In the genomic region with DNA sequence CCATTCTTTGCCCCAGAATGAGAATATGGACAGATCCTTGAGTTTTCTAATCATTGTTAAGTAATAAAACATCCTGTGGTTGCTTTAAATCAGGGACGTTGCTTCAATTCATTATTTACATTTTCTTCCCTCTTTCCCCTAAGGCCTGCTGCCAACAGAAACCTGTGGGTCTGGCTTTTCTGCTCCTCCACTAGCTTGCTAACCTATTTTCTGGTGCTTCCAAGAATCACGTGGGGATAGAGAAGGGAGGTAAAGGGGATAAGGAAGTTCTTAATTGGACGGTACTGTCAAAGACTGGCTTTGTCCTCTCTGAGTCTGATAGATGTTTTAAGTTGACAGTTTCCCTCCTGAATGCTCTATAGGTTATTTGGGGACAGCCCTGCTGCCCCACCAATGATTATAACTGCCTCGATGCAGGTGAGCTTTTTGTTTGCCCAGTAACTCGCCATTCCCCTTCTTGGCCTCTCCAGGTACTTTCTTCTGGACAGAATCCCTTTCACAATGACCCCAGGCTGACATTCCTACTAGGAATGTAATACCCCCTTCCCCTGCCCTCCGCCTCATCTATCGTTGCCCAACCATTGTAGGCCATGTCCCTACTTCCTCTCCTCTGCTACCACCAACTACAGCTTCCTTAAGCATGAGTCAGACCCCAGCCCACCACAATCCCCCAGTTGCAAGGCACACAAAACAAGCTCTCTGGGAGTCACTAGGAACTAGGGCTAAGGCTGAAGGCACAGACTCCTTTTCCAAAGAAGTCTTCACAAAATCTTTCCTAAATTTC, we compare ENCODE assay signal across 14 cellular contexts. TPM values are rescaled to one million over a fixed set of nuclear protein-coding genes. Genes with fewer than 3 reads are reported as not detected.
DNase-seq lines count a peak whose midpoint lies in the region; ATAC-seq, FAIRE-seq and TF ChIP-seq lines count a peak whose summit lies in the region.
"Had no signal": no experiment of that assay in that cellular context is flagged by ENCODE, and none has a peak within 500 bp of the region (broad histone marks: within the 10 kb centered on the region; RNA-seq: fewer than 3 reads in every experiment).

No MANE protein-coding gene starts in this region.

- intact Hi-C loops in dendritic cell treated with granulocyte-macrophage colony-stimulating factor and Interleukin-4, amounts not matched to agents 40 ng/mL and 50 ng/mL, for 4 days (cut with micrococcal nuclease) = no loop called here
- intact Hi-C loops in pancreas (cut with DNase I) = no loop called here

- TF ChIP-seq CTCF in RWPE2 (IDR thresholded peaks at IDR 0.05; ENCODE audit: poor library complexity, severe bottlenecking) (no peak), pancreas (IDR thresholded peaks at IDR 0.05) (no peak), omental fat pad (IDR thresholded peaks at IDR 0.05) (no peak)

- peaks cover 72% of the 10 kb centered on the region for H3K4me1 Mint-ChIP-seq in dendritic cell treated with granulocyte-macrophage colony-stimulating factor and Interleukin-4, amounts not matched to agents 40 ng/mL and 50 ng/mL, for 4 days (ENCODE audit: low read depth)
- no peaks in the 10 kb centered on the region for H3K4me1 Mint-ChIP-seq in activated CD4-positive, alpha-beta T cell treated with anti-CD3 and anti-CD28 coated beads, Interleukin-2, amount 10 ng/mL, durations not matched to agents 7 days and 5 days
- H3K4me1 Mint-ChIP-seq: T-cell had no signal

- CTCF ChIA-PET in activated CD4-positive, alpha-beta T cell treated with anti-CD3 and anti-CD28 coated beads, Interleukin-2, amount 10 ng/mL, durations not matched to agents 7 days and 5 days (lab: Charles Lee) = interaction anchor here (1.6 kb wide), 1 partner anchor 34 kb away, joined by 3 read pairs; no protein-coding TSS in a partner anchor

- H3K9me3 ChIP-seq in RWPE2 (ENCODE audit: severe bottlenecking) = no peaks in the 10 kb centered on the region
- no peaks in the 10 kb centered on the region for H3K9me3 ChIP-seq in pancreas
- no peaks in the 10 kb centered on the region for H3K9me3 ChIP-seq in small intestine (ENCODE audit: control insufficient read depth, low read depth)

- FAIRE-seq in pancreas (lab: Jason Lieb, UNC) (no peak), small intestine (lab: Jason Lieb, UNC) (no peak)

- peak; percentile 17 for DNase-seq in GDM1 (lab: John Stamatoyannopoulos, UW)
- DNase-seq in RWPE2 (ENCODE audit: low spot score) = no peak
- no peak for DNase-seq in pancreas
- DNase-seq in omental fat pad (ENCODE audit: low spot score) = no peak
- no peak for DNase-seq in small intestine
- no peak for DNase-seq in RPMI8226
- DNase-seq in activated CD4-positive, alpha-beta T cell treated with anti-CD3 and anti-CD28 coated beads, Interleukin-2, amount 10 ng/mL, durations not matched to agents 7 days and 5 days = no peak
- DNase-seq: activated CD8-positive, alpha-beta memory T cell treated with anti-CD3 and anti-CD28 coated beads for 24 hours; NCI-H526; T-cell had no signal

- ATAC-seq in RWPE2 (ENCODE audit: low read depth) = peak; percentile 83
- peak; percentile 53 to 71 (median 64) for ATAC-seq in pancreas
- ATAC-seq in omental fat pad (ENCODE audit: low FRiP score) = no peak
- ATAC-seq: naive thymus-derived CD8-positive, alpha-beta T cell; T-cell had no signal

- H3K36me3 Mint-ChIP-seq in dendritic cell treated with granulocyte-macrophage colony-stimulating factor and Interleukin-4, amounts not matched to agents 40 ng/mL and 50 ng/mL, for 4 days (ENCODE audit: low read depth) = no peaks in the 10 kb centered on the region
- no peaks in the 10 kb centered on the region for H3K36me3 Mint-ChIP-seq in activated CD4-positive, alpha-beta T cell treated with anti-CD3 and anti-CD28 coated beads, Interleukin-2, amount 10 ng/mL, durations not matched to agents 7 days and 5 days (ENCODE audit: low read depth)
- H3K36me3 Mint-ChIP-seq: T-cell had no signal

- H3K27ac Mint-ChIP-seq in dendritic cell treated with granulocyte-macrophage colony-stimulating factor and Interleukin-4, amounts not matched to agents 40 ng/mL and 50 ng/mL, for 4 days = peak overlapping the region; percentile 39
- no peak overlapping the region for H3K27ac Mint-ChIP-seq in activated CD4-positive, alpha-beta T cell treated with anti-CD3 and anti-CD28 coated beads, Interleukin-2, amount 10 ng/mL, durations not matched to agents 7 days and 5 days
- H3K27ac Mint-ChIP-seq: activated naive CD8-positive, alpha-beta T cell; naive thymus-derived CD8-positive, alpha-beta T cell; T-cell had no signal

- H3K27me3 Mint-ChIP-seq in dendritic cell treated with granulocyte-macrophage colony-stimulating factor and Interleukin-4, amounts not matched to agents 40 ng/mL and 50 ng/mL, for 4 days = no peaks in the 10 kb centered on the region
- no peaks in the 10 kb centered on the region for H3K27me3 Mint-ChIP-seq in activated CD4-positive, alpha-beta T cell treated with anti-CD3 and anti-CD28 coated beads, Interleukin-2, amount 10 ng/mL, durations not matched to agents 7 days and 5 days

- no peaks in the 10 kb centered on the region for H3K27me3 ChIP-seq in RWPE2 (ENCODE audit: insufficient read depth, poor library complexity, severe bottlenecking)
- no peaks in the 10 kb centered on the region for H3K27me3 ChIP-seq in pancreas
- H3K27me3 ChIP-seq in small intestine (ENCODE audit: control insufficient read depth in 2 of 2, insufficient read depth in 2 of 2, low read length in 2 of 2) = no peaks in the 10 kb centered on the region

- H3K36me3 ChIP-seq in RWPE2 (ENCODE audit: low read depth) = no peaks in the 10 kb centered on the region
- H3K36me3 ChIP-seq in pancreas = no peaks in the 10 kb centered on the region
- no peaks in the 10 kb centered on the region for H3K36me3 ChIP-seq in small intestine (ENCODE audit: control insufficient read depth in 2 of 2, insufficient read depth in 2 of 2, low read length in 2 of 2)

- no peak overlapping the region for H3K27ac ChIP-seq in RWPE2 (ENCODE audit: poor library complexity, severe bottlenecking)
- H3K27ac ChIP-seq in pancreas = peak overlapping the region in 2 of 4 donors; percentile 14 to 43
- H3K27ac ChIP-seq in small intestine (ENCODE audit: low read depth in 1 of 2, low read length in 1 of 2) = no peak overlapping the region
- H3K27ac ChIP-seq: KMS-11 had no signal

- POLR2A ChIA-PET in activated CD4-positive, alpha-beta T cell treated with anti-CD3 and anti-CD28 coated beads, Interleukin-2, amount 10 ng/mL, durations not matched to agents 7 days and 5 days (lab: Charles Lee) = interaction anchor here (0.7 kb wide), 1 partner anchor 758 kb away, joined by 3 read pairs; no protein-coding TSS in a partner anchor

- H3K9me3 Mint-ChIP-seq in dendritic cell treated with granulocyte-macrophage colony-stimulating factor and Interleukin-4, amounts not matched to agents 40 ng/mL and 50 ng/mL, for 4 days = no peaks in the 10 kb centered on the region
- no peaks in the 10 kb centered on the region for H3K9me3 Mint-ChIP-seq in activated CD4-positive, alpha-beta T cell treated with anti-CD3 and anti-CD28 coated beads, Interleukin-2, amount 10 ng/mL, durations not matched to agents 7 days and 5 days
- H3K9me3 Mint-ChIP-seq: naive thymus-derived CD8-positive, alpha-beta T cell had no signal

- WGBS in pancreas, 2 donors = 34 to 35% methylated on average over 7 of the region's 7 CpGs
- WGBS in small intestine, 3 donors = 38 to 55% (median 46%) methylated on average over 7 of the region's 7 CpGs

- H3K4me3 Mint-ChIP-seq in dendritic cell treated with granulocyte-macrophage colony-stimulating factor and Interleukin-4, amounts not matched to agents 40 ng/mL and 50 ng/mL, for 4 days = no peak overlapping the region
- no peak overlapping the region for H3K4me3 Mint-ChIP-seq in activated CD4-positive, alpha-beta T cell treated with anti-CD3 and anti-CD28 coated beads, Interleukin-2, amount 10 ng/mL, durations not matched to agents 7 days and 5 days
- H3K4me3 Mint-ChIP-seq: activated naive CD8-positive, alpha-beta T cell; naive thymus-derived CD8-positive, alpha-beta T cell; T-cell had no signal

- H3K4me3 ChIP-seq in RWPE2 (ENCODE audit: severe bottlenecking) (no peak overlapping the region), pancreas (no peak overlapping the region), small intestine (ENCODE audit: low read depth in 1 of 2, low read length in 2 of 2) (no peak overlapping the region)

- H3K4me1 ChIP-seq in RWPE2 (ENCODE audit: insufficient read depth, poor library complexity, severe bottlenecking) (peaks cover 12% of the 10 kb centered on the region), pancreas (peaks cover 0 to 25% (median 6%) of the 10 kb centered on the region in 3 donors), small intestine (ENCODE audit: control insufficient read depth in 2 of 2, insufficient read depth in 1 of 2, low read depth in 1 of 2, low read length in 1 of 2) (no peaks in the 10 kb centered on the region)

RNA-seq across cellular contexts. Expression of a gene that starts 19.9 kb away (rescaled TPM):
- total RNA-seq in pancreas (10 to 100 TPM; 24.3 to 51.2 (median 30.0) TPM), omental fat pad (10 to 100 TPM; 43.2 to 71.4 (median 58.1) TPM)
- polyA plus RNA-seq in pancreas (10 to 100 TPM; 11.6 to 15.9 TPM), small intestine (10 to 100 TPM in 1 of 3 donors, 1 to 10 TPM in 2; 7.8 to 17.8 (median 8.1) TPM)
- total RNA-seq in activated CD4-positive, alpha-beta T cell treated with anti-CD3 and anti-CD28 coated beads, Interleukin-2, amount 10 ng/mL, durations not matched to agents 7 days and 5 days = 10 to 100 TPM; 13.9 to 14.0 TPM
